ENCODE assay signal across 1 cellular context in genomic region chr17:43760254-43760852, GRCh38.
TF ChIP-seq lines count a peak whose summit lies in the region.

No MANE protein-coding gene starts in this region.

TF ChIP-seq in K562, 482 proteins besides CTCF, POLR2A, EP300 and RAD21 (continued from another document and continues in another):
- TF ChIP-seq MITF (IDR thresholded peaks at IDR 0.05) (no peak), SAFB (IDR thresholded peaks at IDR 0.05; ENCODE audit: borderline replicate concordance, low read depth, low read length) (no peak), MLLT1 (IDR thresholded peaks at IDR 0.05) (peak in 1 of 2 experiments; percentile 76; a peak in 1 of 4 replicates), SPI1 (IDR thresholded peaks at IDR 0.05; ENCODE audit: borderline replicate concordance, low read depth, low read length) (no peak), LCOR (CRISPR knock-in tag; IDR thresholded peaks at IDR 0.05) (0 out of 2 replicates have a peak, but pooled peaks have one; percentile 36), E2F5 (CRISPR knock-in tag; IDR thresholded peaks at IDR 0.05) (no peak), HDAC2 (IDR thresholded peaks at IDR 0.05) (no peak), SIRT6 (IDR thresholded peaks at IDR 0.05; ENCODE audit: low read depth, low read length) (no peak), ZBTB34 (CRISPR knock-in tag; IDR thresholded peaks at IDR 0.05) (no peak), SMC3 (conservative IDR thresholded peaks at IDR 0.05; ENCODE audit: insufficient read depth, low read depth, low read length) (peak; percentile 100), MAZ (CRISPR knock-in tag; conservative IDR thresholded peaks at IDR 0.05 in 1 of 2, IDR thresholded peaks at IDR 0.05 in 1 of 2) (peak in 1 of 2 experiments; percentile 58; a peak in 2 of 4 replicates), JUN (IDR thresholded peaks at IDR 0.05; ENCODE audit: borderline replicate concordance, low read depth, low read length) (0 out of 2 replicates have a peak, but pooled peaks have one; percentile 22), JUN (CRISPR knock-in tag; IDR thresholded peaks at IDR 0.05; ENCODE audit: borderline replicate concordance) (no peak), KLF6 (CRISPR knock-in tag; IDR thresholded peaks at IDR 0.05; ENCODE audit: borderline replicate concordance) (no peak), ATF1 (CRISPR knock-in tag; IDR thresholded peaks at IDR 0.05) (no peak), ATF1 (tag; IDR thresholded peaks at IDR 0.05) (no peak), CTBP1 (IDR thresholded peaks at IDR 0.05; ENCODE audit: borderline replicate concordance) (peak; percentile 81), ZNF639 (CRISPR knock-in tag; conservative IDR thresholded peaks at IDR 0.05 in 1 of 2, IDR thresholded peaks at IDR 0.05 in 1 of 2) (no peak), XRCC5 (IDR thresholded peaks at IDR 0.05; ENCODE audit: low read depth, low read length) (peak; percentile 90; the same call in 1 of the 2 replicates), AFF4 (CRISPR knock-in tag; IDR thresholded peaks at IDR 0.05) (no peak), ZNF384 (IDR thresholded peaks at IDR 0.05; ENCODE audit: low read depth, low read length) (0 out of 2 replicates have a peak, but pooled peaks have one; percentile 36), STAG1 (CRISPR knock-in tag; IDR thresholded peaks at IDR 0.05; ENCODE audit: borderline replicate concordance) (peak; percentile 94; the same call in 1 of the 2 replicates), ZNF445 (CRISPR knock-in tag; IDR thresholded peaks at IDR 0.05; ENCODE audit: low read depth) (no peak), TBL1XR1 (IDR thresholded peaks at IDR 0.05; ENCODE audit: low read length in 2 of 2) (0 out of 4 replicates have a peak, but pooled peaks have one; percentile 16 to 44), PRMT5 (CRISPR knock-in tag; IDR thresholded peaks at IDR 0.05) (no peak), SRF (CRISPR knock-in tag; IDR thresholded peaks at IDR 0.05) (peak in 1 of 2 experiments; percentile 93; a peak in 3 of 4 replicates), RCOR1 (IDR thresholded peaks at IDR 0.05; ENCODE audit: borderline replicate concordance in 1 of 2, low read depth in 2 of 2, low read length in 2 of 2) (peak; percentile 51 to 83; a peak in 3 of 4 replicates), TAF1 (IDR thresholded peaks at IDR 0.05; ENCODE audit: control insufficient read depth, extremely low read depth, insufficient read depth, low read length, severe bottlenecking) (no peak), TARDBP (IDR thresholded peaks at IDR 0.05) (peak; percentile 51; the same call in 1 of the 2 replicates), SMAD3 (CRISPR knock-in tag; conservative IDR thresholded peaks at IDR 0.05) (no peak), ZNF124 (CRISPR knock-in tag; IDR thresholded peaks at IDR 0.05) (no peak), FOXP4 (CRISPR knock-in tag; IDR thresholded peaks at IDR 0.05; ENCODE audit: borderline replicate concordance) (no peak), PBX2 (CRISPR knock-in tag; IDR thresholded peaks at IDR 0.05; ENCODE audit: low read depth) (no peak), PBX2 (tag; conservative IDR thresholded peaks at IDR 0.05; ENCODE audit: low read depth) (no peak), BCOR (IDR thresholded peaks at IDR 0.05) (no peak), IRF2 (CRISPR knock-in tag; IDR thresholded peaks at IDR 0.05) (no peak), ID3 (CRISPR knock-in tag; IDR thresholded peaks at IDR 0.05) (no peak), ID3 (tag; IDR thresholded peaks at IDR 0.05) (no peak), MYC (IDR thresholded peaks at IDR 0.05; ENCODE audit: low read depth, low read length) (peak; percentile 51; the same call in 1 of the 2 replicates), MYC (CRISPR knock-in tag; IDR thresholded peaks at IDR 0.05; ENCODE audit: borderline replicate concordance, low read depth) (no peak), KLF16 (IDR thresholded peaks at IDR 0.05) (peak; percentile 65; the same call in 1 of the 2 replicates), ZNF24 (IDR thresholded peaks at IDR 0.05) (peak; percentile 40; the same call in 1 of the 2 replicates), TBP (optimal IDR thresholded peaks at IDR 0.05; ENCODE audit: low read depth, low read length) (no peak), FOSL1 (tag; conservative IDR thresholded peaks at IDR 0.05) (no peak), SRSF9 (IDR thresholded peaks at IDR 0.05; ENCODE audit: borderline replicate concordance, low read depth, low read length) (no peak), ARID2 (IDR thresholded peaks at IDR 0.05) (peak; percentile 99), ELF2 (CRISPR knock-in tag; IDR thresholded peaks at IDR 0.05) (no peak), ZNF395 (CRISPR knock-in tag; IDR thresholded peaks at IDR 0.05) (no peak)
